16 cellular contexts compared by ENCODE assay signal in the genomic region with DNA sequence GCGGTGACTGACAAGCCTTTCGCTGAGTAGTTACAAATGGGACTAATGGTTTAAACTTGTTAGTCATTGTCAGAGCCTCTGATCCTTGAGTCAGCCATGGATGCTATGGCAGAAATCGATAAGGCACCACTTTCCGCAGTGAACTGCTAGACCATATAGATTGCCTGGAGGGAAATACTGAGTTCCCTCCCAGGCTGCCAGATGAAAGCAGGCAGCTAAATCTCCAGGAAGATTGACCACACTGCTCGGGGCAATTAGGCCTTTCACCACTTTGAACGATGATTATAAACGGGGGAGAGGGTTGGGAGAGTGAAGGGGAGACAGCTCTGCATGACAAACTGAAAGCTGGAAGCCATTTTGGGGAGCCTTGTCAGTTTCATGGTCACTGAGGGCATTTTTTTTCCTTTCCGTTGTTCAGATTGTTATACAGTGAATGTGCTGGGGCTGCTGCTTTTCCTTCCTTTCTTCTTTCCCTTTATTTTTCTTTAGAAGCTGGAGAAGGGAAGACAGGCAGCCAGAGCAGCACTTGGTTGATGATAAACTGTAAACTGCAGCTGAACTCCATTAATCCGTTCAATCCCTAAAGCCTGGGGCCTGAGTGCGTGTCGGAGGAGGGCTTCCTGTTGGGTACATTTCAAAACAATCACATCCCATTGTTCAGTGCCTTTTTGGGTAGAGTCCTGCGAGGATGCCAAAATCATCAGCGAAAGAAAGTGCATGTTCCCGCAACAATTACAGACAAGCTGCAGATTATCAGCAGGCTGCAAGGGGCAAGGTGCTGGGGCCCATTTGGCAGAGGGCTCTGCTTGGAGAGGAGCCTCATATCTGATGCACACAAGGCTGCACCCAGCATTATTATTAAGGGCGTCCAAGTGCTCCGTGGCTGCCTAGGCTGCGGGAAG.
DNase-seq lines count a peak whose midpoint lies in the region; ATAC-seq and TF ChIP-seq lines count a peak whose summit lies in the region.
"Had no signal": no experiment of that assay in that cellular context is flagged by ENCODE, and none has a peak within 500 bp of the region (broad histone marks: within the 10 kb centered on the region; RNA-seq: fewer than 3 reads in every experiment).

No MANE protein-coding gene starts in this region.

- no peaks in the 10 kb centered on the region for H3K27me3 Mint-ChIP-seq in HFFc6 (ENCODE audit: insufficient read depth)

- peak overlapping the region; percentile 21; the same call in 1 of the 2 replicates for H3K27ac Mint-ChIP-seq in HFFc6

- H3K27me3 ChIP-seq in ovary = no peaks in the 10 kb centered on the region
- no peaks in the 10 kb centered on the region for H3K27me3 ChIP-seq in aorta (ENCODE audit: control insufficient read depth in 1 of 2, insufficient read depth in 2 of 2, low read length in 1 of 2)
- H3K27me3 ChIP-seq: BLaER1 treated with 17β-estradiol and CSF1 and Interleukin-3, amounts not matched to agents 10 nM and 100 nM had no signal

- H3K27ac ChIP-seq in ovary (no peak overlapping the region), aorta (ENCODE audit: low read depth in 1 of 2, low read length in 2 of 2) (no peak overlapping the region)
- H3K27ac ChIP-seq: BLaER1 treated with 17β-estradiol and CSF1 and Interleukin-3, amounts not matched to agents 10 nM and 100 nM had no signal

- H3K4me3 ChIP-seq in ovary = no peak overlapping the region
- no peak overlapping the region for H3K4me3 ChIP-seq in aorta (ENCODE audit: low read length in 2 of 2)
- H3K4me3 ChIP-seq: BLaER1 treated with 17β-estradiol and CSF1 and Interleukin-3, amounts not matched to agents 10 nM and 100 nM; GM12878 had no signal

- 30 to 34% (median 33%) methylated on average over 17 of the region's 17 CpGs for WGBS in ovary, 3 donors
- 36 to 40% methylated on average over 17 of the region's 17 CpGs for WGBS in aorta, 2 donors

- TF ChIP-seq CTCF in HFFc6 (IDR thresholded peaks at IDR 0.05) = no peak
- no peak for TF ChIP-seq CTCF in ovary (IDR thresholded peaks at IDR 0.05)

- DNase-seq in HFFc6 = no peak
- DNase-seq in fibroblast of peridontal ligament (ENCODE audit: extremely low read depth) = peak; percentile 25
- DNase-seq in ovary = peak in 3 of 5 donors; percentile 14 to 33 (median 16)
- no peak for DNase-seq in UCSD-AML1 (lab: John Stamatoyannopoulos, UW; ENCODE audit: unreplicated experiment)
- DNase-seq in aorta = no peak
- no peak for DNase-seq in NCI-H748 (lab: John Stamatoyannopoulos, UW; ENCODE audit: unreplicated experiment)
- no peak for DNase-seq in OCI-M2 (lab: John Stamatoyannopoulos, UW; ENCODE audit: unreplicated experiment)
- DNase-seq: activated CD8-positive, alpha-beta memory T cell treated with anti-CD3 and anti-CD28 coated beads for 24 hours; activated gamma-delta T cell; DND-41; NCI-H526 treated with DMSO at 0.1 percent for 48 hours; SHP77 treated with DMSO at 0.1 percent for 48 hours; stimulated activated naive CD8-positive, alpha-beta T cell treated with anti-CD3 and anti-CD28 coated beads, Interleukin-15, Interleukin-2, amounts not matched to agents 100 U/mL and 50 U/mL, for 24 hours had no signal

- peaks cover 4% of the 10 kb centered on the region for H3K4me1 ChIP-seq in ovary (ENCODE audit: insufficient read depth)
- no peaks in the 10 kb centered on the region for H3K4me1 ChIP-seq in aorta (ENCODE audit: control insufficient read depth in 1 of 2, insufficient read depth in 2 of 2, low read length in 2 of 2)
- H3K4me1 ChIP-seq: BLaER1 treated with 17β-estradiol and CSF1 and Interleukin-3, amounts not matched to agents 10 nM and 100 nM had no signal

- H3K9me3 ChIP-seq in ovary (no peaks in the 10 kb centered on the region), aorta (ENCODE audit: control insufficient read depth, low read length) (peaks cover 2% of the 10 kb centered on the region)
- H3K9me3 ChIP-seq: BLaER1 treated with 17β-estradiol and CSF1 and Interleukin-3, amounts not matched to agents 10 nM and 100 nM had no signal

- H3K4me1 Mint-ChIP-seq in HFFc6 (ENCODE audit: low read depth) = peaks cover 63% of the 10 kb centered on the region

- TF ChIP-seq EP300 in ovary (IDR thresholded peaks at IDR 0.05) = no peak

- ATAC-seq in aorta (ENCODE audit: low FRiP score) = no peak
- ATAC-seq: GM12878; stimulated activated naive CD8-positive, alpha-beta T cell treated with anti-CD3 and anti-CD28 coated beads, Interleukin-15, Interleukin-2, amounts not matched to agents 100 U/mL and 50 U/mL, for 24 hours had no signal

- intact Hi-C loops in ovary (cut with DNase I) (no loop called here), aorta (cut with DNase I) (no loop called here)

- peaks cover 56% of the 10 kb centered on the region for H3K36me3 Mint-ChIP-seq in HFFc6 (ENCODE audit: low read depth)

- peaks cover 20% of the 10 kb centered on the region for H3K9me3 Mint-ChIP-seq in HFFc6

- H3K36me3 ChIP-seq in ovary (no peaks in the 10 kb centered on the region), aorta (ENCODE audit: control insufficient read depth in 1 of 2, insufficient read depth in 2 of 2, low read length in 1 of 2) (no peaks in the 10 kb centered on the region)
- H3K36me3 ChIP-seq: BLaER1 treated with 17β-estradiol and CSF1 and Interleukin-3, amounts not matched to agents 10 nM and 100 nM had no signal

- no peak overlapping the region for H3K4me3 Mint-ChIP-seq in HFFc6

- TF ChIP-seq POLR2A in ovary (IDR thresholded peaks at IDR 0.05) = no peak

TF ChIP-seq in PFSK-1, 5 proteins besides CTCF, POLR2A, EP300 and RAD21:
- TF ChIP-seq SIN3A (IDR thresholded peaks at IDR 0.05; ENCODE audit: borderline replicate concordance, insufficient read depth, low read length) = no peak
- TF ChIP-seq POLR2AphosphoS5 (IDR thresholded peaks at IDR 0.05; ENCODE audit: low read depth, low read length) = no peak
- TF ChIP-seq TAF1 (IDR thresholded peaks at IDR 0.05; ENCODE audit: borderline replicate concordance, insufficient read depth, low read length) = peak; percentile 28; the same call in 1 of the 2 replicates
- TF ChIP-seq, protein P1, sequence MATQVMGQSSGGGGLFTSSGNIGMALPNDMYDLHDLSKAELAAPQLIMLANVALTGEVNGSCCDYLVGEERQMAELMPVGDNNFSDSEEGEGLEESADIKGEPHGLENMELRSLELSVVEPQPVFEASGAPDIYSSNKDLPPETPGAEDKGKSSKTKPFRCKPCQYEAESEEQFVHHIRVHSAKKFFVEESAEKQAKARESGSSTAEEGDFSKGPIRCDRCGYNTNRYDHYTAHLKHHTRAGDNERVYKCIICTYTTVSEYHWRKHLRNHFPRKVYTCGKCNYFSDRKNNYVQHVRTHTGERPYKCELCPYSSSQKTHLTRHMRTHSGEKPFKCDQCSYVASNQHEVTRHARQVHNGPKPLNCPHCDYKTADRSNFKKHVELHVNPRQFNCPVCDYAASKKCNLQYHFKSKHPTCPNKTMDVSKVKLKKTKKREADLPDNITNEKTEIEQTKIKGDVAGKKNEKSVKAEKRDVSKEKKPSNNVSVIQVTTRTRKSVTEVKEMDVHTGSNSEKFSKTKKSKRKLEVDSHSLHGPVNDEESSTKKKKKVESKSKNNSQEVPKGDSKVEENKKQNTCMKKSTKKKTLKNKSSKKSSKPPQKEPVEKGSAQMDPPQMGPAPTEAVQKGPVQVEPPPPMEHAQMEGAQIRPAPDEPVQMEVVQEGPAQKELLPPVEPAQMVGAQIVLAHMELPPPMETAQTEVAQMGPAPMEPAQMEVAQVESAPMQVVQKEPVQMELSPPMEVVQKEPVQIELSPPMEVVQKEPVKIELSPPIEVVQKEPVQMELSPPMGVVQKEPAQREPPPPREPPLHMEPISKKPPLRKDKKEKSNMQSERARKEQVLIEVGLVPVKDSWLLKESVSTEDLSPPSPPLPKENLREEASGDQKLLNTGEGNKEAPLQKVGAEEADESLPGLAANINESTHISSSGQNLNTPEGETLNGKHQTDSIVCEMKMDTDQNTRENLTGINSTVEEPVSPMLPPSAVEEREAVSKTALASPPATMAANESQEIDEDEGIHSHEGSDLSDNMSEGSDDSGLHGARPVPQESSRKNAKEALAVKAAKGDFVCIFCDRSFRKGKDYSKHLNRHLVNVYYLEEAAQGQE (IDR thresholded peaks at IDR 0.05; ENCODE audit: insufficient read depth in 1 of 2, low read depth in 2 of 2, low read length in 2 of 2) = no peak
- TF ChIP-seq FOXP2 (optimal IDR thresholded peaks at IDR 0.05; ENCODE audit: borderline replicate concordance, extremely low read depth, extremely low read length, insufficient read depth) = peak; percentile 17

Comparison
In these comparisons a context has a peak if more than half of its experiments do, and no peak if none do; other contexts are left out.
1. DNase-seq: peak in fibroblast of peridontal ligament (single experiment) and ovary (3 of 5); none in HFFc6 (single experiment), UCSD-AML1 (single experiment), aorta (0 of 2), NCI-H748 (single experiment) and OCI-M2 (single experiment).